In the genomic region with DNA sequence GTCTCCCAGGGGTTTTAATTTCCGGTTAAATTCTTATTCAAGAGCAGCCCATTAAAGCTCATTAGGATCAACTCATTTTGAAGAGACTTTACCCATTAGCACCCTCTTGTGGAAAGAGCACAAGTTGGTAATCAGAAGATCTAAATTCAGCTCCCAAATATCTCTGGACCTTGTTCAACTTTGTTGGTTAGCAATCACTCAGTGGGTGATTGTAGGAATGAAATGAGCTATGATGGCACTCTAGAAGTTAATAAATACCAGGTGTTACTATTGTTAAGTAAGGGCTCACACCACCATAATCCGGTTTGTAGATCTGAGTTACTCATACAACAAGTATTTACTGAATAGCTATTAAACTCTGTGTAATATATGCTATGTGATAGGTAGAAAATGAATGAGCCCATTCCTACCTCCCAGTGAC, we compare ENCODE assay signal across 8 cellular contexts. TPM values are rescaled to one million over a fixed set of nuclear protein-coding genes. Genes with fewer than 3 reads are reported as not detected.
DNase-seq lines count a peak whose midpoint lies in the region; ATAC-seq and TF ChIP-seq lines count a peak whose summit lies in the region.

No MANE protein-coding gene starts in this region.

- ATAC-seq in stimulated activated memory B cell treated with anti-CD40 and anti-IgM and Interleukin-4, amounts not matched to agents 10 μg/mL and 1 μg/mL and 100 μg/mL, for 72 hours: no peak
- ATAC-seq in GM18505 (IDR thresholded peaks at IDR 0.05; ENCODE audit: unreplicated experiment): no peak

- no peaks in the 10 kb centered on the region for H3K79me2 ChIP-seq in hepatocyte

- H2AFZ ChIP-seq in hepatocyte: no peak overlapping the region

- H3K9me2 ChIP-seq in hepatocyte (replicated peaks; ENCODE audit: insufficient read depth): no peaks in the 10 kb centered on the region

- H3K27me3 ChIP-seq in GM06990 (replicated peaks; ENCODE audit: control insufficient read depth, insufficient read depth, low read length) (no peaks in the 10 kb centered on the region), hepatocyte (no peaks in the 10 kb centered on the region)

- peak overlapping the region; percentile 43 for H3K27ac Mint-ChIP-seq in stimulated activated memory B cell treated with anti-CD40 and anti-IgM and Interleukin-4, amounts not matched to agents 10 μg/mL and 1 μg/mL and 100 μg/mL, for 72 hours

- DNase-seq in AG04449 (ENCODE audit: low read depth, low spot score) (peak; percentile 51), GM06990 (ENCODE audit: extremely low read depth, insufficient read length) (no peak), NCI-H2107 (lab: John Stamatoyannopoulos, UW) (peak; percentile 45), amniotic stem cell (lab: John Stamatoyannopoulos, UW) (peak; percentile 63), hepatocyte (ENCODE audit: low spot score) (peak; percentile 73), GM19238 (ENCODE audit: insufficient read length, low spot score) (no peak)

- H3K9me3 ChIP-seq in hepatocyte (ENCODE audit: low read depth): no peaks in the 10 kb centered on the region

- H3K36me3 ChIP-seq in GM06990 (ENCODE audit: control insufficient read depth, insufficient read depth, low read length) (peaks cover 1% of the 10 kb centered on the region; the same call in 1 of the 2 replicates), hepatocyte (replicated peaks; ENCODE audit: insufficient read depth, low read depth) (no peaks in the 10 kb centered on the region)

- CTCF ChIA-PET in AG04449 (lab: Yijun Ruan, JAX): interaction anchor here (0.7 to 3.5 kb wide), 28 partner anchors 8 to 348 kb away, joined by 3 to 32 read pairs (median 5); a partner anchor contains a TSS

- 56% methylated on average over 2 of the region's 2 CpGs for WGBS in hepatocyte (ENCODE audit: low lambda C conversion rate, missing lambda C conversion rate)

- H3K4me3 Mint-ChIP-seq in stimulated activated memory B cell treated with anti-CD40 and anti-IgM and Interleukin-4, amounts not matched to agents 10 μg/mL and 1 μg/mL and 100 μg/mL, for 72 hours: no peak overlapping the region

- H3K4me2 ChIP-seq in hepatocyte: no peak overlapping the region

- H3K4me3 ChIP-seq in AG04449 (ENCODE audit: low read depth, low read length) (no peak overlapping the region), GM06990 (replicated peaks; ENCODE audit: low read depth, low read length) (no peak overlapping the region), hepatocyte (no peak overlapping the region)

- no peaks in the 10 kb centered on the region for H3K9me3 Mint-ChIP-seq in stimulated activated memory B cell treated with anti-CD40 and anti-IgM and Interleukin-4, amounts not matched to agents 10 μg/mL and 1 μg/mL and 100 μg/mL, for 72 hours

- TF ChIP-seq CTCF in AG04449 (IDR thresholded peaks at IDR 0.05; ENCODE audit: insufficient read depth, low read length, missing control alignments) (peak; percentile 48), GM06990 (IDR thresholded peaks at IDR 0.05; ENCODE audit: insufficient read depth, low read length, poor library complexity, severe bottlenecking) (peak; percentile 57), hepatocyte (IDR thresholded peaks at IDR 0.05; ENCODE audit: poor library complexity) (peak; percentile 65)

- H3K27me3 Mint-ChIP-seq in stimulated activated memory B cell treated with anti-CD40 and anti-IgM and Interleukin-4, amounts not matched to agents 10 μg/mL and 1 μg/mL and 100 μg/mL, for 72 hours: no peaks in the 10 kb centered on the region

- H3K36me3 Mint-ChIP-seq in stimulated activated memory B cell treated with anti-CD40 and anti-IgM and Interleukin-4, amounts not matched to agents 10 μg/mL and 1 μg/mL and 100 μg/mL, for 72 hours: peaks cover 43% of the 10 kb centered on the region

- TF ChIP-seq POLR2A in GM18505 (IDR thresholded peaks at IDR 0.05; ENCODE audit: borderline replicate concordance, extremely low read depth, insufficient read depth, insufficient read length): no peak

- POLR2A ChIA-PET in AG04449 (lab: Yijun Ruan, JAX): interaction anchor here (1.7 kb wide), 1 partner anchor 50 kb away, joined by 10 read pairs; a partner anchor contains a TSS

- H3K4me1 ChIP-seq in hepatocyte (ENCODE audit: insufficient read depth): no peaks in the 10 kb centered on the region

- H4K20me1 ChIP-seq in hepatocyte (ENCODE audit: insufficient read depth, poor library complexity, severe bottlenecking): no peaks in the 10 kb centered on the region

- H3K4me1 Mint-ChIP-seq in stimulated activated memory B cell treated with anti-CD40 and anti-IgM and Interleukin-4, amounts not matched to agents 10 μg/mL and 1 μg/mL and 100 μg/mL, for 72 hours: peaks cover 16% of the 10 kb centered on the region

- H3K27ac ChIP-seq in hepatocyte: peak overlapping the region; percentile 82

RNA-seq across cellular contexts. Expression of a gene that starts 42.9 kb away (rescaled TPM):
- total RNA-seq in hepatocyte: 44.7 and 50.5 TPM in 2 replicates
- 39.2 TPM in 2 replicates for polyA plus RNA-seq in hepatocyte

RNA-seq across cellular contexts. Expression of a gene that starts 49.5 kb away (rescaled TPM):
- 115 and 157 TPM in 2 replicates for total RNA-seq in hepatocyte
- polyA plus RNA-seq in hepatocyte: 337 and 359 TPM in 2 replicates

Comparison
In these comparisons a context has a peak if more than half of its experiments do, and no peak if none do; other contexts are left out.
1. DNase-seq: peak in AG04449 (single experiment), NCI-H2107 (single experiment), amniotic stem cell (single experiment) and hepatocyte (single experiment); none in GM06990 (single experiment) and GM19238 (single experiment).
2. Peak in every context shown above with its lines, with median percentiles within 50 percentile points of each other: CTCF ChIP-seq.